In the genomic region with DNA sequence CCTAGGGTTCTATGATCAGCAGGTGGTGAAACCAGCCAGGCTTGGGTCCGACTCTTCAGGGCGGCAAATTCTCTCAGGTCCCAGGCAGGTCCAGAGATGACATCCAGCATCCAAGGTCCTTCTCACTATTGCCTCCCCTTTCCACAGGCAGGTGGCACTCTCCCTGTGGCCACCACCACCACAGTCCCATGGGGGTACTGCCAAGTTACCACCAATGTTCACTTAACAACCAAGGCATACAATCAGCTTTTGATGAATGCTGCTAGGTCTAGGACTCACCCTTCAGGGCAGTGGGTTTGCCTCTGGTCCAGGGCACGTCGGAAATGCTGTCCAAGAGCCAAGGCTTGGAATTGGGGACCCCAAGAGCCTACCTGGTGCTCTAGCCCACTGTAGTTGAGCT, we compare ENCODE assay signal across 11 cellular contexts.
"Had no signal": no experiment of that assay in that cellular context is flagged by ENCODE, and none has a peak within 500 bp of the region (broad histone marks: within the 10 kb centered on the region; RNA-seq: fewer than 3 reads in every experiment).

No MANE protein-coding gene starts in this region.

- H3K27me3 ChIP-seq: hepatocyte, left lung had no signal

- H3K4me3 Mint-ChIP-seq: activated CD8-positive, alpha-beta memory T cell treated with anti-CD3 and anti-CD28 coated beads, Interleukin-2, amount 10 ng/mL, durations not matched to agents 7 days and 5 days; activated naive CD4-positive, alpha-beta T cell treated with anti-CD3 and anti-CD28 coated beads, Interleukin-2, amount 10 ng/mL, durations not matched to agents 7 days and 5 days; naive thymus-derived CD8-positive, alpha-beta T cell; stimulated activated memory B cell treated with anti-CD40 and anti-IgM and Interleukin-4, amounts not matched to agents 10 μg/mL and 1 μg/mL and 100 μg/mL, for 72 hours had no signal

- H3K4me3 ChIP-seq: hepatocyte, left lung had no signal

- H3K36me3 Mint-ChIP-seq: activated CD8-positive, alpha-beta memory T cell treated with anti-CD3 and anti-CD28 coated beads, Interleukin-2, amount 10 ng/mL, durations not matched to agents 7 days and 5 days; activated naive CD4-positive, alpha-beta T cell treated with anti-CD3 and anti-CD28 coated beads, Interleukin-2, amount 10 ng/mL, durations not matched to agents 7 days and 5 days had no signal

- H3K27ac Mint-ChIP-seq: activated CD8-positive, alpha-beta memory T cell treated with anti-CD3 and anti-CD28 coated beads, Interleukin-2, amount 10 ng/mL, durations not matched to agents 7 days and 5 days; activated naive CD4-positive, alpha-beta T cell treated with anti-CD3 and anti-CD28 coated beads, Interleukin-2, amount 10 ng/mL, durations not matched to agents 7 days and 5 days; stimulated activated memory B cell treated with anti-CD40 and anti-IgM and Interleukin-4, amounts not matched to agents 10 μg/mL and 1 μg/mL and 100 μg/mL, for 72 hours had no signal

- H3K4me1 ChIP-seq: left lung had no signal

- H3K36me3 ChIP-seq: left lung had no signal

- DNase-seq: activated CD4-positive, alpha-beta T cell treated with anti-CD3 and anti-CD28 coated beads for 1 hour; activated CD4-positive, alpha-beta T cell treated with anti-CD3 and anti-CD28 coated beads, Interleukin-2, amount 50 U/mL, for 48 hours; activated CD8-positive, alpha-beta memory T cell treated with anti-CD3 and anti-CD28 coated beads, Interleukin-2, amount 10 ng/mL, durations not matched to agents 7 days and 5 days; activated naive CD4-positive, alpha-beta T cell treated with anti-CD3 and anti-CD28 coated beads, Interleukin-2, amount 10 ng/mL, durations not matched to agents 7 days and 5 days; activated T-cell treated with anti-CD3 and anti-CD28 coated beads, Interleukin-2, amount 50 U/mL, for 1 hour; kidney; left lung; naive thymus-derived CD8-positive, alpha-beta T cell; stimulated activated CD4-positive, alpha-beta T cell treated with anti-CD3 and anti-CD28 coated beads, Interleukin-2, amount 100 ng/mL, for 48 hours had no signal

- H3K27ac ChIP-seq: hepatocyte, left lung had no signal

- ATAC-seq: activated CD8-positive, alpha-beta memory T cell treated with anti-CD3 and anti-CD28 coated beads, Interleukin-2, amount 10 ng/mL, durations not matched to agents 7 days and 5 days; left lung; naive thymus-derived CD8-positive, alpha-beta T cell; stimulated activated memory B cell treated with anti-CD40 and anti-IgM and Interleukin-4, amounts not matched to agents 10 μg/mL and 1 μg/mL and 100 μg/mL, for 72 hours had no signal
